9 cellular contexts compared by ENCODE assay signal in the genomic region with DNA sequence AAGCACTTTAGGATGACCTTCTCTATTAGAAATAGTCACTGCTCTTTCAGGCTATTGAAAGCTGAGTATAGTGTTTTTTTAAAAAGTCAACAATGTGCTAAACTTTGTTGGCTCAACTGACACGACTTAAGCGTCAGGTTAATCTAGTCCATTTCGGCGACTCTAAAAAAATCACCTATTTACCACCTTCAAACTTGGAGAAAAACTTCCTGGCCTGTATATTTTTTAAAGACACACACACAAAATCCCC.
DNase-seq lines count a peak whose midpoint lies in the region; ATAC-seq, FAIRE-seq and TF ChIP-seq lines count a peak whose summit lies in the region.
"Had no signal": no experiment of that assay in that cellular context is flagged by ENCODE, and none has a peak within 500 bp of the region (broad histone marks: within the 10 kb centered on the region; RNA-seq: fewer than 3 reads in every experiment).

No MANE protein-coding gene starts in this region.

- no peak for FAIRE-seq in keratinocyte (lab: Jason Lieb, UNC)
- FAIRE-seq: A204.1 had no signal

- H2AFZ ChIP-seq in keratinocyte (ENCODE audit: control insufficient read depth, low read length) = peak overlapping the region; percentile 84

- H3K9me3 Mint-ChIP-seq in T-helper 2 cell treated with Interferon-gamma antibody and Interleukin-4, amounts not matched to agents 5 μg/mL and 100 μg/mL, for 36 hours = no peaks in the 10 kb centered on the region
- no peaks in the 10 kb centered on the region for H3K9me3 Mint-ChIP-seq in activated T-helper 2 cell treated with anti-CD3 and anti-CD28 coated beads, Interferon-gamma antibody, Interleukin-2, Interleukin-4, amounts not matched to agents 10 μg/mL and 5 μg/mL and 100 μg/mL, durations not matched to agents 14 hours and 24 hours and 36 hours

- no peaks in the 10 kb centered on the region for H3K9me1 ChIP-seq in keratinocyte (ENCODE audit: control insufficient read depth, extremely low read depth, insufficient read depth, low read length)

- H3K9me3 ChIP-seq in keratinocyte (ENCODE audit: control insufficient read depth, low read depth, low read length) (no peaks in the 10 kb centered on the region), stomach (no peaks in the 10 kb centered on the region)

- peak overlapping the region; percentile 87 for H3K4me2 ChIP-seq in keratinocyte (ENCODE audit: control insufficient read depth, extremely low read depth, insufficient read depth, low read depth, low read length)

- TF ChIP-seq CTCF in keratinocyte (optimal IDR thresholded peaks at IDR 0.05 in 1 of 3, IDR thresholded peaks at IDR 0.05 in 1 of 3, conservative IDR thresholded peaks at IDR 0.05 in 1 of 3; ENCODE audit: extremely low read depth in 1 of 3, insufficient read depth in 2 of 3, low read length in 3 of 3) (no peak), stomach (IDR thresholded peaks at IDR 0.05) (no peak)

- peaks cover 4% of the 10 kb centered on the region for H3K36me3 Mint-ChIP-seq in T-helper 2 cell treated with Interferon-gamma antibody and Interleukin-4, amounts not matched to agents 5 μg/mL and 100 μg/mL, for 36 hours (ENCODE audit: low read depth)
- H3K36me3 Mint-ChIP-seq in activated T-helper 2 cell treated with anti-CD3 and anti-CD28 coated beads, Interferon-gamma antibody, Interleukin-2, Interleukin-4, amounts not matched to agents 10 μg/mL and 5 μg/mL and 100 μg/mL, durations not matched to agents 14 hours and 24 hours and 36 hours (ENCODE audit: low read depth) = peaks cover 20% of the 10 kb centered on the region

- H4K20me1 ChIP-seq in keratinocyte (ENCODE audit: control insufficient read depth, extremely low read depth, insufficient read depth, low read length) = no peaks in the 10 kb centered on the region

- dilution Hi-C loops in keratinocyte (cut with MboI; ENCODE audit: extremely low pct_ligation_motif_present, low sequenced_read_pairs) = no loop called here

- TF ChIP-seq POLR2A in stomach (IDR thresholded peaks at IDR 0.05) = no peak

- TF ChIP-seq EP300 in stomach (IDR thresholded peaks at IDR 0.05) = no peak

- H3K27ac ChIP-seq in keratinocyte (ENCODE audit: control insufficient read depth, insufficient read depth, low read length) (peak overlapping the region; percentile 94), stomach (peak overlapping the region in 4 of 5 donors; percentile 92 to 99 (median 96))

- H3K9ac ChIP-seq in keratinocyte (ENCODE audit: control insufficient read depth, extremely low read depth, insufficient read depth, low read length) = peak overlapping the region; percentile 93

- DNase-seq in T-helper 2 cell treated with Interferon-gamma antibody and Interleukin-4, amounts not matched to agents 5 μg/mL and 100 μg/mL, for 36 hours (ENCODE audit: low spot score) = no peak
- DNase-seq in T-helper 2 cell = no peak
- DNase-seq in activated T-helper 2 cell treated with anti-CD3 and anti-CD28 coated beads, Interferon-gamma antibody, Interleukin-2, Interleukin-4, amounts not matched to agents 10 μg/mL and 5 μg/mL and 100 μg/mL, durations not matched to agents 14 hours and 24 hours and 36 hours (ENCODE audit: low spot score) = no peak
- no peak for DNase-seq in keratinocyte (ENCODE audit: low read depth, low spot score)
- DNase-seq in stomach = no peak
- DNase-seq in NCI-H524 treated with DMSO at 0.1 percent for 48 hours (lab: John Stamatoyannopoulos, UW) = no peak

- 1 to 16% (median 5%) methylated on average over 4 of the region's 4 CpGs for WGBS in stomach, 5 donors

- H3K4me3 ChIP-seq in keratinocyte (ENCODE audit: control insufficient read depth in 2 of 3, extremely low read depth in 1 of 3, insufficient read depth in 2 of 3, low read depth in 1 of 3, low read length in 3 of 3) (peak overlapping the region; percentile 61 to 80 (median 72)), stomach (peak overlapping the region; percentile 52 to 67 (median 63))

- H3K27me3 ChIP-seq in keratinocyte (ENCODE audit: control insufficient read depth, extremely low read depth, insufficient read depth, low read length) = no peaks in the 10 kb centered on the region
- H3K27me3 ChIP-seq in stomach = no peaks in the 10 kb centered on the region

- intact Hi-C loops in activated T-helper 2 cell treated with anti-CD3 and anti-CD28 coated beads, Interferon-gamma antibody, Interleukin-2, Interleukin-4, amounts not matched to agents 10 μg/mL and 5 μg/mL and 100 μg/mL, durations not matched to agents 14 hours and 24 hours and 36 hours (cut with micrococcal nuclease) = loop anchor here (10.0 kb wide), 1 partner anchor 511 kb away; no protein-coding TSS in a partner anchor
- intact Hi-C loops in stomach (cut with DNase I; ENCODE audit: low total_unique reads) = no loop called here

- no peaks in the 10 kb centered on the region for H3K27me3 Mint-ChIP-seq in T-helper 2 cell treated with Interferon-gamma antibody and Interleukin-4, amounts not matched to agents 5 μg/mL and 100 μg/mL, for 36 hours (ENCODE audit: low read depth)
- H3K27me3 Mint-ChIP-seq in activated T-helper 2 cell treated with anti-CD3 and anti-CD28 coated beads, Interferon-gamma antibody, Interleukin-2, Interleukin-4, amounts not matched to agents 10 μg/mL and 5 μg/mL and 100 μg/mL, durations not matched to agents 14 hours and 24 hours and 36 hours (ENCODE audit: low read depth) = no peaks in the 10 kb centered on the region

- no peak for ATAC-seq in HG02678 (IDR thresholded peaks at IDR 0.05; ENCODE audit: unreplicated experiment)
- ATAC-seq in GM19467 (IDR thresholded peaks at IDR 0.05; ENCODE audit: unreplicated experiment) = no peak

- H3K36me3 ChIP-seq in keratinocyte (ENCODE audit: control insufficient read depth in 2 of 2, extremely low read depth in 1 of 2, insufficient read depth in 2 of 2, low read length in 2 of 2) = no peaks in the 10 kb centered on the region
- no peaks in the 10 kb centered on the region for H3K36me3 ChIP-seq in stomach

- peaks cover 57% of the 10 kb centered on the region for H3K4me1 Mint-ChIP-seq in T-helper 2 cell treated with Interferon-gamma antibody and Interleukin-4, amounts not matched to agents 5 μg/mL and 100 μg/mL, for 36 hours (ENCODE audit: low read depth)
- H3K4me1 Mint-ChIP-seq in activated T-helper 2 cell treated with anti-CD3 and anti-CD28 coated beads, Interferon-gamma antibody, Interleukin-2, Interleukin-4, amounts not matched to agents 10 μg/mL and 5 μg/mL and 100 μg/mL, durations not matched to agents 14 hours and 24 hours and 36 hours (ENCODE audit: low read depth) = peaks cover 56% of the 10 kb centered on the region

- H3K4me1 ChIP-seq in keratinocyte (ENCODE audit: control insufficient read depth, extremely low read depth, insufficient read depth, low read length) = peaks cover 58% of the 10 kb centered on the region
- H3K4me1 ChIP-seq in stomach = peaks cover 34 to 82% (median 57%) of the 10 kb centered on the region in 4 donors

- H3K79me2 ChIP-seq in keratinocyte (ENCODE audit: control insufficient read depth, insufficient read depth, low read length) = peaks cover 39% of the 10 kb centered on the region

- H3K4me3 Mint-ChIP-seq in T-helper 2 cell treated with Interferon-gamma antibody and Interleukin-4, amounts not matched to agents 5 μg/mL and 100 μg/mL, for 36 hours = peak overlapping the region; percentile 89
- peak overlapping the region; percentile 83 for H3K4me3 Mint-ChIP-seq in activated T-helper 2 cell treated with anti-CD3 and anti-CD28 coated beads, Interferon-gamma antibody, Interleukin-2, Interleukin-4, amounts not matched to agents 10 μg/mL and 5 μg/mL and 100 μg/mL, durations not matched to agents 14 hours and 24 hours and 36 hours (ENCODE audit: low read depth)

- H3K27ac Mint-ChIP-seq in T-helper 2 cell treated with Interferon-gamma antibody and Interleukin-4, amounts not matched to agents 5 μg/mL and 100 μg/mL, for 36 hours = peak overlapping the region; percentile 95
- peak overlapping the region; percentile 79 for H3K27ac Mint-ChIP-seq in activated T-helper 2 cell treated with anti-CD3 and anti-CD28 coated beads, Interferon-gamma antibody, Interleukin-2, Interleukin-4, amounts not matched to agents 10 μg/mL and 5 μg/mL and 100 μg/mL, durations not matched to agents 14 hours and 24 hours and 36 hours
